In the genomic region with DNA sequence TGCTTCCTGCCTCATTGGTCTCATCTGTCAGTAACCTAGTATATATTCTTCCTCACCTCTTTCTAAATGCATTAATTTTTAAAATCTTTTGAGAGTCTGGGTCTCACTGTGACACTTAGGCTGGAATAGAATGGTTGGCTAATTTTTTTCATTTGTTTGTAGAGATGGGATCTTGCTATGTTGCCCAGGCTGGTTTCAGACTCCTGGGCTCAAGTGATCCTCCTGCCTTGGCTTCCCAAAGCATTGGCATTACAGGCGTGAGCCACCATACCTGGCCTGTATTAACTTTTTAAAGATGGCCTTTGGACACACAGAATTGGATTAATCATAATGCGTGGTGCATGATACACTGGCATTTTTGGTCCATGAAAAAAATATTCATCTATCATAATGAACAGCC, we compare ENCODE assay signal across 18 cellular contexts. TPM values are rescaled to one million over a fixed set of nuclear protein-coding genes. Genes with fewer than 3 reads are reported as not detected.
DNase-seq lines count a peak whose midpoint lies in the region; ATAC-seq, FAIRE-seq and TF ChIP-seq lines count a peak whose summit lies in the region.
"Had no signal": no experiment of that assay in that cellular context is flagged by ENCODE, and none has a peak within 500 bp of the region (broad histone marks: within the 10 kb centered on the region; RNA-seq: fewer than 3 reads in every experiment).

No MANE protein-coding gene starts in this region.

- no peak overlapping the region for H3K4me3 ChIP-seq in HepG2 (replicated peaks in 1 of 3; ENCODE audit: insufficient read depth in 1 of 3, low read depth in 2 of 3, low read length in 3 of 3)
- no peak overlapping the region for H3K4me3 ChIP-seq in heart left ventricle
- no peak overlapping the region for H3K4me3 ChIP-seq in mesendoderm (ENCODE audit: low read length)
- H3K4me3 ChIP-seq: A549, BLaER1 had no signal

- intact Hi-C loops in Calu3 (cut with micrococcal nuclease; ENCODE audit: unreplicated experiment) = loop anchor here (5.0 kb wide), 1 partner anchor 65 kb away; no protein-coding TSS in a partner anchor
- intact Hi-C loops in HepG2 (cut with micrococcal nuclease; ENCODE audit: unreplicated experiment) = no loop called here
- intact Hi-C loops in heart left ventricle (cut with DNase I) = no loop called here

- FAIRE-seq in HepG2 (lab: Jason Lieb, UNC) = no peak
- FAIRE-seq: GM18507 had no signal

- no peak overlapping the region for H2AK5ac ChIP-seq in mesendoderm (ENCODE audit: low read length)

- H3K4me3 Mint-ChIP-seq in Calu3 (ENCODE audit: low read depth, unreplicated experiment) (no peak overlapping the region), WTC11 (no peak overlapping the region), type B pancreatic cell (no peak overlapping the region)
- H3K4me3 Mint-ChIP-seq: CD8-positive, alpha-beta memory T cell; H9; IgD-negative memory B cell had no signal

- H3K79me2 ChIP-seq in HepG2 (ENCODE audit: insufficient read depth, low read length) (peaks cover 31% of the 10 kb centered on the region), mesendoderm (ENCODE audit: control insufficient read depth, insufficient read depth, low read length) (no peaks in the 10 kb centered on the region)

- no peak overlapping the region for H3K4me2 ChIP-seq in HepG2 (ENCODE audit: low read depth, low read length)
- no peak overlapping the region for H3K4me2 ChIP-seq in mesendoderm (ENCODE audit: low read length)
- H3K4me2 ChIP-seq: A549, BLaER1 had no signal

- BruUV-seq in Calu3 (replicated peaks; lab: Mats Ljungman, UMichigan) (no TSS peak), HepG2 (replicated peaks; lab: Mats Ljungman, UMichigan) (no TSS peak)

- no peak overlapping the region for H4K8ac ChIP-seq in mesendoderm (ENCODE audit: low read depth, low read length)

- no peak overlapping the region for H2AFZ ChIP-seq in HepG2 (ENCODE audit: low read length)

- H3K4me1 Mint-ChIP-seq in Calu3 (ENCODE audit: low read depth, unreplicated experiment) = peaks cover 71% of the 10 kb centered on the region
- peaks cover 23% of the 10 kb centered on the region for H3K4me1 Mint-ChIP-seq in WTC11
- peaks cover 34% of the 10 kb centered on the region for H3K4me1 Mint-ChIP-seq in type B pancreatic cell (ENCODE audit: unreplicated experiment)

- POLR2A ChIA-PET in WTC11 (lab: Charles Lee) (no interaction called here), HepG2 (lab: Yijun Ruan, JAX) (no interaction called here)

- ATAC-seq in WTC11 = no peak
- ATAC-seq in HepG2 = no peak
- no peak for ATAC-seq in heart left ventricle
- ATAC-seq: A549 had no signal

- H2BK5ac ChIP-seq in mesendoderm (ENCODE audit: low read length) = no peak overlapping the region

- H3K23ac ChIP-seq in mesendoderm (ENCODE audit: low read length) = no peak overlapping the region

- no peak for TF ChIP-seq CTCF in Calu3 (IDR thresholded peaks at IDR 0.05; ENCODE audit: unreplicated experiment)
- no peak for TF ChIP-seq CTCF in WTC11 (IDR thresholded peaks at IDR 0.05)
- no peak for TF ChIP-seq CTCF in HepG2 (CRISPR knock-in tag; IDR thresholded peaks at IDR 0.05)
- no peak for TF ChIP-seq CTCF in type B pancreatic cell (conservative IDR thresholded peaks at IDR 0.05)
- no peak for TF ChIP-seq CTCF in heart left ventricle (IDR thresholded peaks at IDR 0.05)

- TF ChIP-seq POLR2A in HepG2 (IDR thresholded peaks at IDR 0.05; ENCODE audit: insufficient read depth in 1 of 2, low read depth in 2 of 2, low read length in 2 of 2) (no peak), heart left ventricle (IDR thresholded peaks at IDR 0.05) (no peak)

- H3K4me1 ChIP-seq in HepG2 (ENCODE audit: insufficient read depth, low read length) (peaks cover 54% of the 10 kb centered on the region), heart left ventricle (peaks cover 0 to 25% (median 17%) of the 10 kb centered on the region in 12 donors), mesendoderm (ENCODE audit: control insufficient read depth, low read depth, low read length) (no peaks in the 10 kb centered on the region)

- peaks cover 12% of the 10 kb centered on the region for H3K79me1 ChIP-seq in mesendoderm (ENCODE audit: low read length)

- 100% methylated on average over 2 of the region's 2 CpGs for WGBS in HepG2 (ENCODE audit: low lambda C conversion rate)
- WGBS in heart left ventricle, 4 donors = 92 to 100% (median 97%) methylated on average over 2 of the region's 2 CpGs
- no CpG with 5 or more reads among the region's 2 CpGs for WGBS in mesendoderm (ENCODE audit: extremely low coverage, insufficient coverage, low lambda C conversion rate)

- H3K27me3 Mint-ChIP-seq in Calu3 (ENCODE audit: unreplicated experiment) (no peaks in the 10 kb centered on the region), WTC11 (ENCODE audit: low read depth) (no peaks in the 10 kb centered on the region; the same call in 1 of the 2 replicates), type B pancreatic cell (no peaks in the 10 kb centered on the region)
- H3K27me3 Mint-ChIP-seq: CD8-positive, alpha-beta memory T cell; IgD-negative memory B cell had no signal

- H2BK120ac ChIP-seq in mesendoderm (ENCODE audit: low read depth, low read length) = no peak overlapping the region

- H3K36me3 Mint-ChIP-seq in Calu3 (ENCODE audit: insufficient read depth, unreplicated experiment) (peaks cover 40% of the 10 kb centered on the region), WTC11 (peaks cover 46% of the 10 kb centered on the region), type B pancreatic cell (peaks cover 9% of the 10 kb centered on the region)

- H3K27me3 ChIP-seq in HepG2 (ENCODE audit: control insufficient read depth in 1 of 2, insufficient read depth in 2 of 2, low read length in 2 of 2) (no peaks in the 10 kb centered on the region), heart left ventricle (no peaks in the 10 kb centered on the region), mesendoderm (ENCODE audit: insufficient read depth, low read length, poor library complexity) (no peaks in the 10 kb centered on the region)
- H3K27me3 ChIP-seq: BLaER1 had no signal

- H2BK15ac ChIP-seq in mesendoderm (replicated peaks; ENCODE audit: low read depth) = no peak overlapping the region

- no peak overlapping the region for H4K5ac ChIP-seq in mesendoderm (ENCODE audit: low read length)

- H3K9me3 Mint-ChIP-seq in Calu3 (ENCODE audit: low read depth, unreplicated experiment) = no peaks in the 10 kb centered on the region
- peaks cover 40% of the 10 kb centered on the region for H3K9me3 Mint-ChIP-seq in WTC11
- no peaks in the 10 kb centered on the region for H3K9me3 Mint-ChIP-seq in type B pancreatic cell
- H3K9me3 Mint-ChIP-seq: IgD-negative memory B cell had no signal

- H3K56ac ChIP-seq in mesendoderm (ENCODE audit: low read length) = no peak overlapping the region

- DNase-seq in Calu3 (no peak), WTC11 (ENCODE audit: low spot score) (no peak), HepG2 (ENCODE audit: low spot score) (no peak), type B pancreatic cell (ENCODE audit: extremely low spot score, unreplicated experiment) (no peak), heart left ventricle (no peak), mesendoderm (no peak), SHP77 treated with DMSO at 0.1 percent for 48 hours (lab: John Stamatoyannopoulos, UW) (no peak)
- DNase-seq: CD8-positive, alpha-beta memory T cell; DMS 273 treated with DMSO at 0.1 percent for 48 hours; GOT3; H9 had no signal

- no peak overlapping the region for H3K27ac ChIP-seq in HepG2 (ENCODE audit: extremely low read length, insufficient read depth, low read length)
- H3K27ac ChIP-seq in heart left ventricle = no peak overlapping the region
- no peak overlapping the region for H3K27ac ChIP-seq in mesendoderm (ENCODE audit: low read depth, low read length)
- H3K27ac ChIP-seq: BLaER1 had no signal

- no peak overlapping the region for H3K4ac ChIP-seq in mesendoderm (ENCODE audit: low read depth, low read length)

- TF ChIP-seq RAD21 in HepG2 (CRISPR knock-in tag; IDR thresholded peaks at IDR 0.05) = no peak

- H3K36me3 ChIP-seq in HepG2 (replicated peaks in 1 of 2; ENCODE audit: control insufficient read depth in 1 of 2, insufficient read depth in 2 of 2, low read length in 2 of 2) = no peaks in the 10 kb centered on the region; a peak in 1 of 5 replicates
- H3K36me3 ChIP-seq in heart left ventricle = no peaks in the 10 kb centered on the region
- H3K36me3 ChIP-seq in mesendoderm (ENCODE audit: control insufficient read depth, insufficient read depth, low read length) = no peaks in the 10 kb centered on the region

- no peaks in the 10 kb centered on the region for H4K20me1 ChIP-seq in HepG2 (ENCODE audit: insufficient read depth, low read length)
- H4K20me1 ChIP-seq: BLaER1 had no signal

- H3K18ac ChIP-seq in mesendoderm (ENCODE audit: low read length) = no peak overlapping the region

- in situ Hi-C loops in HepG2 (cut with HindIII; ENCODE audit: extremely low pct_ligation_motif_present, low pct_unique_long_range_greater_than_20kb) = no loop called here

- peak overlapping the region; percentile 91 for H3K27ac Mint-ChIP-seq in Calu3 (ENCODE audit: unreplicated experiment)
- no peak overlapping the region for H3K27ac Mint-ChIP-seq in WTC11
- peak overlapping the region; percentile 52 for H3K27ac Mint-ChIP-seq in type B pancreatic cell
- H3K27ac Mint-ChIP-seq: CD8-positive, alpha-beta memory T cell; H9 had no signal

- H3K9ac ChIP-seq in HepG2 (ENCODE audit: insufficient read depth, low read depth, low read length) (no peak overlapping the region), mesendoderm (ENCODE audit: low read length) (no peak overlapping the region)
- H3K9ac ChIP-seq: BLaER1 had no signal

- no peak for TF ChIP-seq EP300 in HepG2 (IDR thresholded peaks at IDR 0.05; ENCODE audit: low read depth in 2 of 2, low read length in 2 of 2)
- no peak for TF ChIP-seq EP300 in HepG2 (CRISPR knock-in tag; IDR thresholded peaks at IDR 0.05; ENCODE audit: borderline replicate concordance)

- H3K9me3 ChIP-seq in HepG2 (ENCODE audit: low read length) = peaks cover 9% of the 10 kb centered on the region
- H3K9me3 ChIP-seq in heart left ventricle = peaks cover 0 to 19% (median 7%) of the 10 kb centered on the region in 12 donors

- CTCF ChIA-PET in Calu3 (lab: Charles Lee) (interaction anchor here (0.6 kb wide), 1 partner anchor 176 kb away, joined by 3 read pairs; no protein-coding TSS in a partner anchor), WTC11 (lab: Charles Lee) (no interaction called here), HepG2 (lab: Yijun Ruan, JAX; ENCODE audit: low intra/inter-chr PET ratio, low total read pairs) (no interaction called here)

RNA-seq across cellular contexts. Expression of gene SIPA1L3, which starts 29.9 kb away (rescaled TPM):
- total RNA-seq in Calu3 (2022) (115 and 127 TPM in 2 replicates), WTC11 (2021) (41.5 to 44.4 TPM (median 42.4 TPM) in 3 replicates), HepG2 (2016; rRNA removed; fragmentation: Illumina TruSeq; extraction: Trizol) (6.9 and 7.7 TPM in 2 replicates), type B pancreatic cell (ENCODE audit: low replicate concordance) (53.7 and 62.6 TPM in 2 replicates), heart left ventricle (10 to 100 TPM in 4 of 9 donors, 1 to 10 TPM in 5; 6.3 to 22.9 (median 9.4) TPM)
- total RNA-seq in HepG2 (2016; cell fraction: cytosol; rRNA removed; fragmentation: Illumina TruSeq; extraction: Trizol; ENCODE audit: low read depth) = 5.7 and 6.6 TPM in 2 replicates
- total RNA-seq in HepG2 (2016; cell fraction: insoluble cytoplasmic fraction; rRNA removed; fragmentation: Illumina TruSeq; extraction: Trizol) = 4.6 and 9.3 TPM in 2 replicates
- total RNA-seq in HepG2 (2016; cell fraction: membrane; rRNA removed; fragmentation: Illumina TruSeq; extraction: Trizol) = 4.5 and 5.7 TPM in 2 replicates
- 11.7 and 15.2 TPM in 2 replicates for total RNA-seq in HepG2 (2016; cell fraction: nucleus; rRNA removed; fragmentation: Illumina TruSeq; extraction: Trizol)
- polyA plus RNA-seq in HepG2 (2011; rRNA removed) (5.4 and 5.5 TPM in 2 replicates), heart left ventricle (1 to 10 TPM; 4.7 to 8.5 TPM)
- polyA plus RNA-seq in HepG2 (2011; cell fraction: cytosol; rRNA removed) = 2.6 and 3.7 TPM in 2 replicates
- 8.9 and 10.4 TPM in 2 replicates for polyA plus RNA-seq in HepG2 (2011; cell fraction: nucleus; rRNA removed)
- polyA plus RNA-seq in HepG2 (2012) = 4.6 and 5.3 TPM in 2 replicates
- polyA plus RNA-seq in HepG2 (2016; cell fraction: cytosol; fragmentation: Illumina TruSeq; extraction: Trizol; ENCODE audit: low read depth) = 0.28 and 0.57 TPM in 2 replicates
- 4.9 and 5.2 TPM in 2 replicates for polyA plus RNA-seq in HepG2 (2016; cell fraction: insoluble cytoplasmic fraction; fragmentation: Illumina TruSeq; extraction: Trizol; ENCODE audit: low read depth)
- polyA plus RNA-seq in HepG2 (2016; cell fraction: membrane; fragmentation: Illumina TruSeq; extraction: Trizol; ENCODE audit: low read depth) = 1.0 and 1.1 TPM in 2 replicates
- 12.2 and 18.9 TPM in 2 replicates for polyA plus RNA-seq in HepG2 (2016; cell fraction: nucleus; fragmentation: Illumina TruSeq; extraction: Trizol; ENCODE audit: insufficient read depth, low read depth)
- 18.4 and 21.4 TPM in 2 replicates for polyA minus RNA-seq in HepG2 (2011; rRNA and poly(A)+ RNA removed; ENCODE audit: low replicate concordance)
- 6.9 and 8.8 TPM in 2 replicates for polyA minus RNA-seq in HepG2 (2011; cell fraction: cytosol; rRNA and poly(A)+ RNA removed)
- polyA minus RNA-seq in HepG2 (2011; cell fraction: nucleus; rRNA and poly(A)+ RNA removed) = 18.0 and 22.3 TPM in 2 replicates
- 9.1 TPM for polyA plus RNA-seq in mesendoderm (2013, experiment 1 of 2)
- 9.8 TPM for polyA plus RNA-seq in mesendoderm (2013, experiment 2 of 2)

RNA-seq across cellular contexts. Expression of gene WDR87, which starts 30.5 kb away (rescaled TPM):
- total RNA-seq in Calu3 (2022) (not detected in 2 replicates), WTC11 (2021) (not detected in 3 replicates), HepG2 (2016; rRNA removed; fragmentation: Illumina TruSeq; extraction: Trizol) (not detected in 2 replicates), type B pancreatic cell (ENCODE audit: low replicate concordance) (not detected in 2 replicates), heart left ventricle (not detected)
- total RNA-seq in HepG2 (2016; cell fraction: cytosol; rRNA removed; fragmentation: Illumina TruSeq; extraction: Trizol; ENCODE audit: low read depth) = not detected in 2 replicates
- total RNA-seq in HepG2 (2016; cell fraction: insoluble cytoplasmic fraction; rRNA removed; fragmentation: Illumina TruSeq; extraction: Trizol) = not detected in 2 replicates
- total RNA-seq in HepG2 (2016; cell fraction: membrane; rRNA removed; fragmentation: Illumina TruSeq; extraction: Trizol) = not detected in 2 replicates
- not detected in 2 replicates for total RNA-seq in HepG2 (2016; cell fraction: nucleus; rRNA removed; fragmentation: Illumina TruSeq; extraction: Trizol)
- polyA plus RNA-seq in HepG2 (2011; rRNA removed) (not detected in 2 replicates), heart left ventricle (not detected)
- polyA plus RNA-seq in HepG2 (2011; cell fraction: cytosol; rRNA removed) = not detected in 2 replicates
- polyA plus RNA-seq in HepG2 (2011; cell fraction: nucleus; rRNA removed) = not detected in 2 replicates
- not detected in 2 replicates for polyA plus RNA-seq in HepG2 (2012)
- polyA plus RNA-seq in HepG2 (2016; cell fraction: cytosol; fragmentation: Illumina TruSeq; extraction: Trizol; ENCODE audit: low read depth) = not detected in 2 replicates
- not detected in 2 replicates for polyA plus RNA-seq in HepG2 (2016; cell fraction: insoluble cytoplasmic fraction; fragmentation: Illumina TruSeq; extraction: Trizol; ENCODE audit: low read depth)
- not detected in 2 replicates for polyA plus RNA-seq in HepG2 (2016; cell fraction: membrane; fragmentation: Illumina TruSeq; extraction: Trizol; ENCODE audit: low read depth)
- polyA plus RNA-seq in HepG2 (2016; cell fraction: nucleus; fragmentation: Illumina TruSeq; extraction: Trizol; ENCODE audit: insufficient read depth, low read depth) = not detected in 2 replicates
- polyA minus RNA-seq in HepG2 (2011; rRNA and poly(A)+ RNA removed; ENCODE audit: low replicate concordance) = not detected in 2 replicates
- not detected in 2 replicates for polyA minus RNA-seq in HepG2 (2011; cell fraction: cytosol; rRNA and poly(A)+ RNA removed)
- not detected in 2 replicates for polyA minus RNA-seq in HepG2 (2011; cell fraction: nucleus; rRNA and poly(A)+ RNA removed)
- polyA plus RNA-seq in mesendoderm (2013, experiment 1 of 2) = not detected
- polyA plus RNA-seq in mesendoderm (2013, experiment 2 of 2) = under 0.01 TPM
- total RNA-seq: CD8-positive, alpha-beta memory T cell; Daoy; H9; HT-29 had no signal
- polyA plus RNA-seq: A549; AG04450; CD8-positive, alpha-beta memory T cell; IgD-negative memory B cell had no signal
